20 cellular contexts compared by ENCODE assay signal in the genomic region with DNA sequence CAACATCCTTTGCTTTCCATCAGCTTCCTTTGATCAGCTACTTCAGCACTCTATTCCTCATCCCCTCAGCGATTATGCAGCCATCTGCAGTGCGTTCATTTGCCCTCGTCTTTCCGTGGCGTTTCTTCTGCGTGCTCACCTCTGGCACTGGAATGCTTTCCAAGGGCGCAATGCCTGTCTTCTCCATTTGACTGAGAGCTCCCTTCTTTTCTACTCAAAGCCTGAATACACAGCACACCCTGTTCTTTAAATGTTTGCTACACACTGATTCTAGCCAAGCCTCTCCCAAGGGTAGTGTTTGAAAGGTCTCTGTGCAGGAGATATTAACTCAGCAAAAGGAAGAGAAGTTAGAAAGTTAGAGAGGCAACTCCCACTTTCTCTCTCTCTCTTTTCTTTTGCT. TPM values are rescaled to one million over a fixed set of nuclear protein-coding genes. Genes with fewer than 3 reads are reported as not detected.
DNase-seq lines count a peak whose midpoint lies in the region; ATAC-seq, FAIRE-seq and TF ChIP-seq lines count a peak whose summit lies in the region.
"Had no signal": no experiment of that assay in that cellular context is flagged by ENCODE, and none has a peak within 500 bp of the region (broad histone marks: within the 10 kb centered on the region; RNA-seq: fewer than 3 reads in every experiment).

No MANE protein-coding gene starts in this region.

- H3K4me3 ChIP-seq in lower lobe of right lung, result no peak overlapping the region
- no peak overlapping the region for H3K4me3 ChIP-seq in small intestine (ENCODE audit: low read depth in 1 of 2, low read length in 2 of 2)
- H3K4me3 ChIP-seq in mesenchymal stem cell (ENCODE audit: insufficient read depth in 1 of 2, low read depth in 1 of 2, low read length in 2 of 2), result no peak overlapping the region

- H2BK120ac ChIP-seq in mesenchymal stem cell (ENCODE audit: low read depth, low read length), result no peak overlapping the region

- TF ChIP-seq CTCF in C4-2B (conservative IDR thresholded peaks at IDR 0.05) (no peak), VCaP (conservative IDR thresholded peaks at IDR 0.05) (no peak), lower lobe of right lung (IDR thresholded peaks at IDR 0.05) (no peak)

- DNase-seq in lower lobe of right lung (peak; percentile 64), small intestine (no peak), mesenchymal stem cell (no peak)
- no peak for DNase-seq in activated T-cell treated with anti-CD3 and anti-CD28 coated beads, Interleukin-2, amount 50 U/mL, for 48 hours
- DNase-seq: AML-193; CD4-positive, CD25-positive, alpha-beta regulatory T cell; DMS79; Karpas-422; NCI-H1105 treated with DMSO at 0.1 percent for 48 hours; NCI-H187 treated with DMSO at 0.1 percent for 48 hours; NCI-H446 treated with DMSO at 0.1 percent for 48 hours; NCI-H748 treated with DMSO at 0.1 percent for 48 hours; Right ventricle myocardium superior had no signal

- H3K27me3 ChIP-seq in lower lobe of right lung (ENCODE audit: low read depth) (peaks cover 3% of the 10 kb centered on the region), small intestine (ENCODE audit: control insufficient read depth in 2 of 2, insufficient read depth in 2 of 2, low read length in 2 of 2) (no peaks in the 10 kb centered on the region), mesenchymal stem cell (ENCODE audit: control insufficient read depth in 1 of 2, insufficient read depth in 1 of 2, low read length in 2 of 2) (peaks cover 0 to 17% of the 10 kb centered on the region in 2 experiments)

- H2BK12ac ChIP-seq in mesenchymal stem cell (ENCODE audit: low read length in 2 of 2), result no peak overlapping the region

- H3K18ac ChIP-seq in mesenchymal stem cell (ENCODE audit: low read depth in 1 of 2, low read length in 2 of 2), result no peak overlapping the region

- no peaks in the 10 kb centered on the region for H3K79me1 ChIP-seq in mesenchymal stem cell (replicated peaks; ENCODE audit: low read length, poor library complexity, severe bottlenecking)

- H2AK5ac ChIP-seq in mesenchymal stem cell (ENCODE audit: low read length, severe bottlenecking), result no peak overlapping the region

- no peak overlapping the region for H3K9ac ChIP-seq in mesenchymal stem cell (ENCODE audit: low read length)

- H3K9me3 ChIP-seq in lower lobe of right lung (no peaks in the 10 kb centered on the region), small intestine (ENCODE audit: control insufficient read depth, low read depth) (no peaks in the 10 kb centered on the region), mesenchymal stem cell (ENCODE audit: control insufficient read depth, low read length) (no peaks in the 10 kb centered on the region)

- H3K4me2 ChIP-seq in mesenchymal stem cell (ENCODE audit: low read length, poor library complexity, severe bottlenecking), result no peak overlapping the region

- H2BK15ac ChIP-seq in mesenchymal stem cell (ENCODE audit: low read depth, poor library complexity, severe bottlenecking), result no peak overlapping the region

- H4K8ac ChIP-seq in mesenchymal stem cell (ENCODE audit: low read length), result no peak overlapping the region

- no peak overlapping the region for H2BK5ac ChIP-seq in mesenchymal stem cell (ENCODE audit: low read depth, low read length, poor library complexity, severe bottlenecking)

- H3K27ac ChIP-seq in C4-2B (peak overlapping the region; percentile 85), VCaP (peak overlapping the region; percentile 70), lower lobe of right lung (peak overlapping the region; percentile 72), small intestine (ENCODE audit: low read depth in 1 of 2, low read length in 1 of 2) (peak overlapping the region; percentile 56 to 70), mesenchymal stem cell (ENCODE audit: low read length, poor library complexity, severe bottlenecking) (no peak overlapping the region)

- H3K36me3 ChIP-seq in lower lobe of right lung (no peaks in the 10 kb centered on the region), small intestine (ENCODE audit: control insufficient read depth in 2 of 2, insufficient read depth in 2 of 2, low read length in 2 of 2) (no peaks in the 10 kb centered on the region), mesenchymal stem cell (ENCODE audit: control insufficient read depth in 1 of 2, insufficient read depth in 2 of 2, low read depth in 1 of 2, low read length in 2 of 2) (no peaks in the 10 kb centered on the region)

- ATAC-seq in lower lobe of right lung, result peak; percentile 83 to 87
- no peak for ATAC-seq in GM18858 (IDR thresholded peaks at IDR 0.05; ENCODE audit: unreplicated experiment)
- no peak for ATAC-seq in HG03280 (IDR thresholded peaks at IDR 0.05; ENCODE audit: unreplicated experiment)

- H3K23ac ChIP-seq in mesenchymal stem cell (ENCODE audit: low read length in 2 of 2), result no peak overlapping the region

- no peak overlapping the region for H3K14ac ChIP-seq in mesenchymal stem cell (ENCODE audit: low read length in 2 of 2)

- FAIRE-seq in small intestine (lab: Jason Lieb, UNC), result no peak
- FAIRE-seq: G401.6, GM12892, GM19239 had no signal

- H4K91ac ChIP-seq in mesenchymal stem cell (ENCODE audit: low read length), result no peak overlapping the region

- peaks cover 29% of the 10 kb centered on the region for H3K4me1 ChIP-seq in lower lobe of right lung
- H3K4me1 ChIP-seq in small intestine (ENCODE audit: control insufficient read depth in 2 of 2, insufficient read depth in 1 of 2, low read depth in 1 of 2, low read length in 1 of 2), result peaks cover 0 to 23% of the 10 kb centered on the region in 2 donors
- H3K4me1 ChIP-seq in mesenchymal stem cell (ENCODE audit: control insufficient read depth, insufficient read depth, low read depth, low read length), result peaks cover 10% of the 10 kb centered on the region

- no peak overlapping the region for H2AFZ ChIP-seq in mesenchymal stem cell (ENCODE audit: low read depth, low read length)

- intact Hi-C loops in lower lobe of right lung (cut with DNase I), result no loop called here

- no peak overlapping the region for H3K4ac ChIP-seq in mesenchymal stem cell (ENCODE audit: low read depth in 1 of 2, low read length in 2 of 2)

- 36 to 70% (median 51%) methylated on average over 7 of the region's 7 CpGs for WGBS in small intestine, 3 donors
- 94% methylated on average over 7 of the region's 7 CpGs for WGBS in mesenchymal stem cell

RNA-seq across cellular contexts. Expression of a gene that starts 22.6 kb away (rescaled TPM):
- 123 TPM for total RNA-seq in lower lobe of right lung
- 10 to 100 TPM in 2 of 3 donors, 1 to 10 TPM in 1; 9.8 to 29.7 (median 18.9) TPM for polyA plus RNA-seq in small intestine
- polyA plus RNA-seq in mesenchymal stem cell (2013, experiment 1 of 2), result 0.01 TPM
- 0.01 TPM for polyA plus RNA-seq in mesenchymal stem cell (2013, experiment 2 of 2)
- polyA plus RNA-seq: CD4-positive, CD25-positive, alpha-beta regulatory T cell had no signal

RNA-seq across cellular contexts. Expression of a gene that starts 39.7 kb away (rescaled TPM):
- total RNA-seq in lower lobe of right lung, result not detected
- 1 to 10 TPM in 1 of 3 donors, under 1 TPM in 2; 0.54 to 4.5 (median 0.67) TPM for polyA plus RNA-seq in small intestine
- polyA plus RNA-seq in mesenchymal stem cell (2013, experiment 1 of 2), result not detected
- not detected for polyA plus RNA-seq in mesenchymal stem cell (2013, experiment 2 of 2)
- total RNA-seq: CD4-positive, CD25-positive, alpha-beta regulatory T cell; Right ventricle myocardium superior had no signal
- polyA plus RNA-seq: CD4-positive, CD25-positive, alpha-beta regulatory T cell had no signal

RNA-seq across cellular contexts. Expression of a gene that starts 41.1 kb away (rescaled TPM):
- 7.9 TPM for total RNA-seq in lower lobe of right lung
- 1 to 10 TPM; 1.9 to 2.7 (median 2.7) TPM for polyA plus RNA-seq in small intestine
- polyA plus RNA-seq in mesenchymal stem cell (2013, experiment 1 of 2), result 2.7 TPM
- polyA plus RNA-seq in mesenchymal stem cell (2013, experiment 2 of 2), result 2.7 TPM

RNA-seq across cellular contexts. Expression of a gene that starts 43.1 kb away (rescaled TPM):
- 41.5 TPM for total RNA-seq in lower lobe of right lung
- 10 to 100 TPM; 20.0 to 38.5 (median 23.4) TPM for polyA plus RNA-seq in small intestine
- 3.6 TPM for polyA plus RNA-seq in mesenchymal stem cell (2013, experiment 1 of 2)
- 3.4 TPM for polyA plus RNA-seq in mesenchymal stem cell (2013, experiment 2 of 2)

Comparison
In these comparisons a context has a peak if more than half of its experiments do, and no peak if none do; other contexts are left out.
1. ATAC-seq: peak in lower lobe of right lung (2 of 2); none in GM18858 (single experiment) and HG03280 (single experiment).